In genomic region chr7:49644402-49645166, GRCh38 we compare ENCODE assay signal across 16 cellular contexts.
"Had no signal": no experiment of that assay in that cellular context is flagged by ENCODE, and none has a peak within 500 bp of the region (broad histone marks: within the 10 kb centered on the region; RNA-seq: fewer than 3 reads in every experiment).

No MANE protein-coding gene starts in this region.

- H3K4me1 Mint-ChIP-seq: activated naive CD4-positive, alpha-beta T cell treated with anti-CD3 and anti-CD28 coated beads, Interleukin-2, amount 50 U/mL, for 24 hours; immature natural killer cell; naive thymus-derived CD4-positive, alpha-beta T cell had no signal

- H3K9me3 ChIP-seq: ascending aorta, breast epithelium, esophagus squamous epithelium had no signal

- ATAC-seq: heart right ventricle; naive thymus-derived CD4-positive, alpha-beta T cell had no signal

- H3K36me3 Mint-ChIP-seq: activated naive CD4-positive, alpha-beta T cell treated with anti-CD3 and anti-CD28 coated beads, Interleukin-2, amount 50 U/mL, for 24 hours; immature natural killer cell; naive thymus-derived CD4-positive, alpha-beta T cell had no signal

- H3K4me1 ChIP-seq: ascending aorta, breast epithelium had no signal

- H3K27ac ChIP-seq: ascending aorta, breast epithelium, esophagus squamous epithelium, heart right ventricle had no signal

- H3K4me3 Mint-ChIP-seq: activated naive CD4-positive, alpha-beta T cell treated with anti-CD3 and anti-CD28 coated beads, Interleukin-2, amount 50 U/mL, for 24 hours; immature natural killer cell; naive thymus-derived CD4-positive, alpha-beta T cell; T-helper 1 cell treated with Interleukin-12 subunit alpha and Interleukin-12 subunit beta and Interleukin-4 antibody, amounts not matched to agents 30 μg/mL and 1 μg/mL, for 36 hours had no signal

- H3K27me3 ChIP-seq: ascending aorta, breast epithelium, esophagus squamous epithelium, heart right ventricle had no signal

- DNase-seq: activated CD4-positive, alpha-beta T cell treated with anti-CD3 and anti-CD28 coated beads, Interleukin-2, amount 50 U/mL, for 4 hours; activated gamma-delta T cell; cerebellar nuclear complex; effector CD4-positive, alpha-beta T cell; esophagus squamous epithelium; heart right ventricle; immature natural killer cell; mesenchymal stem cell; naive thymus-derived CD4-positive, alpha-beta T cell; stimulated activated CD4-positive, alpha-beta T cell treated with anti-CD3 and anti-CD28 coated beads, Interleukin-1b, Interleukin-23, amount 100 ng/mL, for 48 hours; stimulated activated CD8-positive, alpha-beta memory T cell treated with anti-CD3 and anti-CD28 coated beads, Interleukin-4, amount 100 ng/mL, for 48 hours; stimulated activated naive CD4-positive, alpha-beta T cell had no signal

- H3K4me3 ChIP-seq: ascending aorta, breast epithelium, esophagus squamous epithelium, heart right ventricle had no signal

- H3K36me3 ChIP-seq: ascending aorta, breast epithelium, esophagus squamous epithelium, heart right ventricle had no signal

- H3K27me3 Mint-ChIP-seq: activated naive CD4-positive, alpha-beta T cell treated with anti-CD3 and anti-CD28 coated beads, Interleukin-2, amount 50 U/mL, for 24 hours had no signal

- H3K27ac Mint-ChIP-seq: activated naive CD4-positive, alpha-beta T cell treated with anti-CD3 and anti-CD28 coated beads, Interleukin-2, amount 50 U/mL, for 24 hours; immature natural killer cell; naive thymus-derived CD4-positive, alpha-beta T cell; T-helper 1 cell treated with Interleukin-12 subunit alpha and Interleukin-12 subunit beta and Interleukin-4 antibody, amounts not matched to agents 30 μg/mL and 1 μg/mL, for 36 hours had no signal
